In the genomic region with DNA sequence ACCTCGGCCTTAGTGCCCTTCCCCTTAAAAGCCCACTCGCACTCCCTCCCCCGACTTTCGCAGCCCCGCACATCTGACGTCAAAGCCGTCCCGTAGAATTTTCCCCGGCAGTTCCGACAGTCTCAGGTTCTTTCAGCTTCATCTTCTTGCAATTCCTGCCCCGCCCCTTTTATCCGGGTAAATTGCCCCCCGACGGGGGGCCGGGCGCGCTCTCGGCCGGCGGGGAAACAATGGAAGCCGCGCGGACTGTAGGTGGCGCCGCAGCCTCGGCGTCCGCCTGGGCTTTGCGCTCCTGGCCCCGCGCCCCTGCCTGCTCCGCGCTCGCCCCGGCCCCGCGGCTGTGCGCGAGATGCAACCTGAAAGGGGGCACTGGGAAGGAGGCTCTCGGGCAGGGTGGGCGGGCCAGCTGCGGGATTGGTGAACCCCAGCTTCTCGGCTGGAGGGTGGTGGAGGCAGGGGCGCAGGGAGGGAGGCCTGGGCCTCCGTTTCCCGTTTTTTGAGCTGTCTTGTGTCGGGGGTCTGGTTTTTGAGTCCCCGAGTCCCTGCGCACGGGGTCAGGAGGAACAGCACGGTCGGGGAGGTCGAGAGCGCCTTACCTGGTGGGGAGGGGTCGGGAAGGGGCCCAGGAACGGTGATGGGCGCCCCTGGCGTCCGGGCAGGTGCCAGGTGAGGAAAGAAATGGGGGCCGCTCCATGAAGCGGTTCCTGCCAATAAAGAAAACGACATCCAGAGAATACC, we compare ENCODE assay signal across 8 cellular contexts. TPM values are rescaled to one million over a fixed set of nuclear protein-coding genes. Genes with fewer than 3 reads are reported as not detected.
A peak's percentile ranks its signal among the peaks of the same experiment; 100 is the strongest.
DNase-seq lines count a peak whose midpoint lies in the region; ATAC-seq and TF ChIP-seq lines count a peak whose summit lies in the region.

No MANE protein-coding gene starts in this region.

- 3 to 4% methylated on average over 60 to 62 of the region's 62 CpGs for WGBS in heart right ventricle, 2 donors

- H3K36me3 ChIP-seq in SJSA1 (no peaks in the 10 kb centered on the region), heart right ventricle (no peaks in the 10 kb centered on the region)

- DNase-seq in Right ventricle myocardium superior, result no peak
- no peak for DNase-seq in cardiac septum (ENCODE audit: low spot score)
- peak in 1 of 2 experiments; percentile 61 for DNase-seq in SJSA1 (ENCODE audit: low read depth in 1 of 2, low spot score in 2 of 2)
- DNase-seq in heart right ventricle, result no peak
- no peak for DNase-seq in stimulated activated naive B cell treated with anti-CD40 and anti-IgM and Interleukin-4, amounts not matched to agents 10 μg/mL and 1 μg/mL and 100 μg/mL, for 72 hours

- H3K27ac ChIP-seq in SJSA1 (no peak overlapping the region), heart right ventricle (no peak overlapping the region)

- peak in 8 of 9 donors; percentile 7 to 64 (median 48) for TF ChIP-seq CTCF in heart right ventricle (IDR thresholded peaks at IDR 0.05)

- H3K4me1 Mint-ChIP-seq in stimulated activated naive B cell treated with anti-CD40 and anti-IgM and Interleukin-4, amounts not matched to agents 10 μg/mL and 1 μg/mL and 100 μg/mL, for 72 hours, result peaks cover 11 to 23% of the 10 kb centered on the region in 2 donors

- peak overlapping the region; percentile 71 for H3K27ac Mint-ChIP-seq in stimulated activated naive B cell treated with anti-CD40 and anti-IgM and Interleukin-4, amounts not matched to agents 10 μg/mL and 1 μg/mL and 100 μg/mL, for 72 hours

- peaks cover 52 to 72% of the 10 kb centered on the region in 2 donors for H3K27me3 Mint-ChIP-seq in stimulated activated naive B cell treated with anti-CD40 and anti-IgM and Interleukin-4, amounts not matched to agents 10 μg/mL and 1 μg/mL and 100 μg/mL, for 72 hours

- intact Hi-C loops in Right ventricle myocardium superior (cut with DNase I) (loop anchor here (5.0 kb wide), 1 partner anchor 178 kb away; no protein-coding TSS in a partner anchor), cardiac septum (cut with DNase I) (no loop called here), heart right ventricle (cut with DNase I) (loop anchor here in 5 of 10 donors (5.0 kb wide), 4 partner anchors 178 to 493 kb away; no protein-coding TSS in a partner anchor)

- H3K36me3 Mint-ChIP-seq in stimulated activated naive B cell treated with anti-CD40 and anti-IgM and Interleukin-4, amounts not matched to agents 10 μg/mL and 1 μg/mL and 100 μg/mL, for 72 hours, result no peaks in the 10 kb centered on the region

- H3K4me1 ChIP-seq in SJSA1 (replicated peaks), result peaks cover 67% of the 10 kb centered on the region
- peaks cover 5 to 40% (median 26%) of the 10 kb centered on the region in 9 donors for H3K4me1 ChIP-seq in heart right ventricle

- H3K9me3 ChIP-seq in SJSA1 (replicated peaks) (no peaks in the 10 kb centered on the region), heart right ventricle (no peaks in the 10 kb centered on the region)

- peak overlapping the region; percentile 24; the same call in 1 of the 2 replicates for H3K4me3 ChIP-seq in SJSA1
- H3K4me3 ChIP-seq in heart right ventricle, result peak overlapping the region in 9 of 10 donors; percentile 0 to 38 (median 17)

- no peaks in the 10 kb centered on the region for H3K9me3 Mint-ChIP-seq in stimulated activated naive B cell treated with anti-CD40 and anti-IgM and Interleukin-4, amounts not matched to agents 10 μg/mL and 1 μg/mL and 100 μg/mL, for 72 hours

- peak overlapping the region; percentile 70 to 72 for H3K4me3 Mint-ChIP-seq in stimulated activated naive B cell treated with anti-CD40 and anti-IgM and Interleukin-4, amounts not matched to agents 10 μg/mL and 1 μg/mL and 100 μg/mL, for 72 hours

- H3K27me3 ChIP-seq in SJSA1 (replicated peaks), result no peaks in the 10 kb centered on the region
- H3K27me3 ChIP-seq in heart right ventricle, result peaks cover 24 to 92% (median 83%) of the 10 kb centered on the region in 7 donors

- ATAC-seq in Right ventricle myocardium superior (ENCODE audit: poor library complexity) (peak; percentile 54), heart right ventricle (peak in 5 of 8 donors; percentile 35 to 61 (median 50)), HG02610 (IDR thresholded peaks at IDR 0.05; ENCODE audit: unreplicated experiment) (no peak), HG02759 (IDR thresholded peaks at IDR 0.05; ENCODE audit: unreplicated experiment) (no peak), HG03457 (IDR thresholded peaks at IDR 0.05; ENCODE audit: unreplicated experiment) (no peak)
- no peak for ATAC-seq in stimulated activated naive B cell treated with anti-CD40 and anti-IgM and Interleukin-4, amounts not matched to agents 10 μg/mL and 1 μg/mL and 100 μg/mL, for 72 hours (replicated peaks)

RNA-seq across cellular contexts. Expression of gene FGF19, which starts 0.9 kb away (rescaled TPM):
- not detected for total RNA-seq in Right ventricle myocardium superior
- not detected for total RNA-seq in cardiac septum
- total RNA-seq in SJSA1 (2014; rRNA removed; shearing (Covaris generic)), result 3.0 and 10.3 TPM in 2 replicates
- total RNA-seq in heart right ventricle, result not detected
- not detected for polyA plus RNA-seq in heart right ventricle

RNA-seq across cellular contexts. Expression of gene LTO1, which starts 29.5 kb away (rescaled TPM):
- 7.3 TPM for total RNA-seq in Right ventricle myocardium superior
- 11.8 TPM for total RNA-seq in cardiac septum
- 54.7 and 78.1 TPM in 2 replicates for total RNA-seq in SJSA1 (2014; rRNA removed; shearing (Covaris generic))
- total RNA-seq in heart right ventricle, result 1 to 10 TPM; 7.0 to 9.7 (median 8.1) TPM
- 10 to 100 TPM; 10.9 to 22.6 TPM for polyA plus RNA-seq in heart right ventricle

Comparison
In these comparisons a context has a peak if more than half of its experiments do, and no peak if none do; other contexts are left out.
1. ATAC-seq: peak in Right ventricle myocardium superior (single experiment) and heart right ventricle (5 of 8); none in stimulated activated naive B cell treated with anti-CD40 and anti-IgM and Interleukin-4, amounts not matched to agents 10 μg/mL and 1 μg/mL and 100 μg/mL, for 72 hours (0 of 2), HG02610 (single experiment), HG02759 (single experiment) and HG03457 (single experiment).